Comparison of ENCODE assay signal across 8 cellular contexts in genomic region chr3:49351521-49352011, GRCh38. TPM values are rescaled to one million over a fixed set of nuclear protein-coding genes. Genes with fewer than 3 reads are reported as not detected.
DNase-seq lines count a peak whose midpoint lies in the region; ATAC-seq and TF ChIP-seq lines count a peak whose summit lies in the region.
"Had no signal": no experiment of that assay in that cellular context is flagged by ENCODE, and none has a peak within 500 bp of the region (broad histone marks: within the 10 kb centered on the region; RNA-seq: fewer than 3 reads in every experiment).

No MANE protein-coding gene starts in this region.

- H3K36me3 ChIP-seq in adrenal gland (replicated peaks in 1 of 2) = peaks cover 0 to 5% of the 10 kb centered on the region in 2 donors
- H3K36me3 ChIP-seq in kidney epithelial cell (ENCODE audit: control insufficient read depth, insufficient read depth, low read length) = peaks cover 5% of the 10 kb centered on the region
- H3K36me3 ChIP-seq in thyroid gland = no peaks in the 10 kb centered on the region

- no peaks in the 10 kb centered on the region for H3K9me3 ChIP-seq in adrenal gland (replicated peaks in 1 of 3)
- H3K9me3 ChIP-seq in thyroid gland = no peaks in the 10 kb centered on the region

- intact Hi-C loops in adrenal gland (cut with DNase I) = loop anchor here in 1 of 2 donors (10.0 kb wide), 1 partner anchor 53 kb away; no protein-coding TSS in a partner anchor
- intact Hi-C loops in thyroid gland (cut with DNase I) = no loop called here

- 0 to 20% (median 12%) methylated on average over 1 of the region's 1 CpG for WGBS in adrenal gland, 4 donors
- whole genome bisulfite sequencing in thyroid gland, 2 donors = 7 to 8% methylated on average over 1 of the region's 1 CpG

- H3K27ac ChIP-seq in adrenal gland (peak overlapping the region; percentile 61 to 92 (median 83)), thyroid gland (peak overlapping the region; percentile 57 to 81 (median 75))

- TF ChIP-seq POLR2A in adrenal gland (IDR thresholded peaks at IDR 0.05) = no peak
- no peak for TF ChIP-seq POLR2A in thyroid gland (IDR thresholded peaks at IDR 0.05)

- TF ChIP-seq CTCF in adrenal gland (IDR thresholded peaks at IDR 0.05) (no peak), kidney epithelial cell (IDR thresholded peaks at IDR 0.05; ENCODE audit: insufficient read depth, low read length, poor library complexity, severe bottlenecking) (no peak), thyroid gland (IDR thresholded peaks at IDR 0.05) (no peak)

- no peaks in the 10 kb centered on the region for H3K27me3 ChIP-seq in adrenal gland
- no peaks in the 10 kb centered on the region for H3K27me3 ChIP-seq in kidney epithelial cell (ENCODE audit: control insufficient read depth, insufficient read depth, low read length)
- H3K27me3 ChIP-seq in thyroid gland = no peaks in the 10 kb centered on the region

- no peak for ATAC-seq in HG03196 (IDR thresholded peaks at IDR 0.05; ENCODE audit: unreplicated experiment)
- ATAC-seq: Panc1 had no signal

- DNase-seq in KBM-7 (peak; percentile 54), adrenal gland (peak in 3 of 7 donors; percentile 32 to 55 (median 37)), kidney epithelial cell (ENCODE audit: low read depth) (peak; percentile 89), thyroid gland (peak; percentile 42 to 51), DMS153 (lab: John Stamatoyannopoulos, UW) (no peak), hippocampal formation (lab: John Stamatoyannopoulos, UW) (no peak)

- in situ Hi-C loops in KBM-7 (cut with MboI; ENCODE audit: low pct_unique_long_range_greater_than_20kb, low sequenced_read_pairs) = no loop called here

- H3K4me3 ChIP-seq in adrenal gland (no peak overlapping the region), kidney epithelial cell (ENCODE audit: low read depth, low read length) (no peak overlapping the region), thyroid gland (replicated peaks in 1 of 3) (no peak overlapping the region)

- H3K4me1 ChIP-seq in adrenal gland (replicated peaks in 1 of 2) (peaks cover 19 to 34% of the 10 kb centered on the region in 2 donors), thyroid gland (peaks cover 19 to 49% of the 10 kb centered on the region in 2 donors)

RNA-seq across cellular contexts. Expression of gene GPX1, which starts 6.6 kb away (rescaled TPM):
- total RNA-seq in adrenal gland (1,000 to 10,000 TPM in 2 of 8 donors, 100 to 1,000 TPM in 6; 429 to 1,200 (median 517) TPM), kidney epithelial cell (422 and 502 TPM in 2 replicates), thyroid gland (100 to 1,000 TPM; 161 to 398 (median 226) TPM)
- polyA plus RNA-seq in adrenal gland = 100 to 1,000 TPM in 2 of 3 donors, 10 to 100 TPM in 1; 60.3 to 942 (median 567) TPM

RNA-seq across cellular contexts. Expression of gene USP4, which starts 11.7 kb away (rescaled TPM):
- total RNA-seq in adrenal gland (10 to 100 TPM; 14.2 to 56.9 (median 40.0) TPM), kidney epithelial cell (17.4 and 24.1 TPM in 2 replicates), thyroid gland (10 to 100 TPM; 19.8 to 32.6 (median 28.5) TPM)
- 10 to 100 TPM; 41.4 to 71.0 (median 53.4) TPM for polyA plus RNA-seq in adrenal gland

Comparison
In these comparisons a context has a peak if more than half of its experiments do, and no peak if none do; other contexts are left out.
1. DNase-seq: peak in KBM-7 (single experiment), kidney epithelial cell (single experiment) and thyroid gland (2 of 2); none in DMS153 (single experiment) and hippocampal formation (0 of 2).